11 cellular contexts compared by ENCODE assay signal in the genomic region with DNA sequence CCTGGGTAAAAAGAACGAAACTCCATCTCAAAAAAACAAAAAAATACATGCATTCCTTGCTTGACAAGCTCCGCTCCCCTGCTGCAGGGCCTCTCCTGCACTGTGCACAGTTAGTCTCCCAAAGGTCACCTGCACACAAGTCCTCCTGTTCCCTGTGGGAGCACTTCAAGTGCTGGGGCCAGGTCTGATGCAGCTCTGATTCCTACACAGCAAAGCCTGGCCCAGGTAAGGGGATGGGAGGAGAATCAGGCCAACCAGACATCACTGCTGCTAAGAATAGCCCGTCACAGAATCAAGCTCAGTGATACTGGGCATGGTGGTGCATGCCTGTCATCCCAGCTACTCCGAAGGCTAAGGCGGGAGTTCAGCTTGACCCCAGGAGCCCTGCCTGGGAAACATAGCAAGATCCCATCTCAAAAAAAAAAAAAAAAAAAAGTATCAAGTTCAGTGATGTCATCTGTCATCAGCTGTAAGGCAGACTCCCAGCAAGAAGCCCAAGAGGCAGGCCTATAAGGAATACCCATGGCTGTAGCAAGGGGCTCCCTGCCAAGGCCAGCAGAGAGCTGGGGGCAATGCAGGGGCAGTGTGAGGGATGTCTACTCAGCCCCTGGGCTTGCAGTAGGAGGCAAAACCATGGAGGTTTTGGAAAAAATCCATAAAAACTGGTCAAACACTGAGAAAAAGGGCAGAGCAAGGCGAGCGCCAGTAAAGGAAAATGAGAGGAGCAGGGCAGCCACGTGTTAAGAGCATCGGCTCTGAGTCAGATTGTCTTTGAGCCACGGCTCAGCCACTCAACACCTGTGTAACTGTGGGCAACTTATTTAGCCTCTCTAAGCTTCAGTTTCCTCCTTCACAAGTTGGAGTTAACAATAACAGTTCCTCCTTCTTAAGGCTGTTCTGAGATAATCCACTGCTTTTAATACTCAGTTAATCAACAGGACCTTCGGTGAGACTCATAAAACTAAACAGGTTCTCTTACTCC. TPM values are rescaled to one million over a fixed set of nuclear protein-coding genes. Genes with fewer than 3 reads are reported as not detected.
DNase-seq lines count a peak whose midpoint lies in the region; ATAC-seq and TF ChIP-seq lines count a peak whose summit lies in the region.
"Had no signal": no experiment of that assay in that cellular context is flagged by ENCODE, and none has a peak within 500 bp of the region (broad histone marks: within the 10 kb centered on the region; RNA-seq: fewer than 3 reads in every experiment).

No MANE protein-coding gene starts in this region.

- peak overlapping the region; percentile 91 for H3K27ac Mint-ChIP-seq in neural progenitor cell
- no peak overlapping the region for H3K27ac Mint-ChIP-seq in activated naive CD8-positive, alpha-beta T cell treated with anti-CD3 and anti-CD28 coated beads, Interleukin-2, amount 50 U/mL, for 24 hours
- H3K27ac Mint-ChIP-seq in GM23338, result no peak overlapping the region

- H3K4me2 ChIP-seq in neural progenitor cell, result no peak overlapping the region
- no peak overlapping the region for H3K4me2 ChIP-seq in GM23338

- BruUV-seq in Panc1 (replicated peaks; lab: Mats Ljungman, UMichigan), result no TSS peak

- H2AFZ ChIP-seq in neural progenitor cell (replicated peaks) (no peak overlapping the region), GM23338 (no peak overlapping the region)

- ATAC-seq in Panc1, result no peak
- ATAC-seq in activated naive CD8-positive, alpha-beta T cell treated with anti-CD3 and anti-CD28 coated beads, Interleukin-2, amount 50 U/mL, for 24 hours, result no peak
- ATAC-seq in GM23338, result no peak
- ATAC-seq: GM12878 had no signal

- peaks cover 34% of the 10 kb centered on the region for H3K4me1 Mint-ChIP-seq in neural progenitor cell
- H3K4me1 Mint-ChIP-seq in activated naive CD8-positive, alpha-beta T cell treated with anti-CD3 and anti-CD28 coated beads, Interleukin-2, amount 50 U/mL, for 24 hours, result peaks cover 20% of the 10 kb centered on the region
- peaks cover 31% of the 10 kb centered on the region for H3K4me1 Mint-ChIP-seq in GM23338

- POLR2A ChIA-PET in AG04450 (lab: Yijun Ruan, JAX) (interaction anchor here (0.5 to 9.1 kb wide), 9 partner anchors 9 to 55 kb away, joined by 3 to 101 read pairs (median 8); partner anchors contain the start of genes ARHGEF39, CA9, CCDC107 and CREB3), Panc1 (lab: Charles Lee) (interaction anchor here (0.6 to 0.7 kb wide), 4 partner anchors 13 to 51 kb away, joined by 3 to 14 read pairs (median 12); partner anchors contain the start of gene CA9)

- no peaks in the 10 kb centered on the region; the same call in 1 of the 2 replicates for H3K9me3 ChIP-seq in AG04450 (ENCODE audit: control insufficient read depth, insufficient read depth, low read length)
- no peaks in the 10 kb centered on the region for H3K9me3 ChIP-seq in Panc1 (ENCODE audit: control insufficient read depth, insufficient read depth, low read depth, low read length)
- H3K9me3 ChIP-seq in esophagus (ENCODE audit: control insufficient read depth in 2 of 2, insufficient read depth in 1 of 2, low read depth in 1 of 2, low read length in 1 of 2), result peaks cover 0 to 3% of the 10 kb centered on the region in 2 donors
- H3K9me3 ChIP-seq in neural progenitor cell (ENCODE audit: low read depth), result no peaks in the 10 kb centered on the region

- H3F3A ChIP-seq in neural progenitor cell (ENCODE audit: low read depth) (peaks cover 4% of the 10 kb centered on the region), GM23338 (replicated peaks; ENCODE audit: low read depth) (peaks cover 14% of the 10 kb centered on the region)

- H3K79me2 ChIP-seq in neural progenitor cell (ENCODE audit: low read depth) (peaks cover 19% of the 10 kb centered on the region), GM23338 (replicated peaks; ENCODE audit: insufficient read depth) (peaks cover 22% of the 10 kb centered on the region)

- no peak for TF ChIP-seq CTCF in AG04450 (IDR thresholded peaks at IDR 0.05; ENCODE audit: low read depth, low read length)
- TF ChIP-seq CTCF in Panc1 (IDR thresholded peaks at IDR 0.05), result no peak
- no peak for TF ChIP-seq CTCF in neural progenitor cell (IDR thresholded peaks at IDR 0.05)
- TF ChIP-seq CTCF in GM23338 (conservative IDR thresholded peaks at IDR 0.05; ENCODE audit: low read depth in 2 of 2), result no peak

- no peaks in the 10 kb centered on the region for H3K9me2 ChIP-seq in GM23338 (ENCODE audit: insufficient read depth)

- H4K20me1 ChIP-seq in neural progenitor cell (ENCODE audit: low read depth) (no peaks in the 10 kb centered on the region), GM23338 (replicated peaks; ENCODE audit: insufficient read depth) (peaks cover 6% of the 10 kb centered on the region)

- H3K36me3 ChIP-seq in Panc1 (ENCODE audit: control insufficient read depth, insufficient read depth, low read length) (peaks cover 10% of the 10 kb centered on the region; the same call in 1 of the 2 replicates), esophagus (ENCODE audit: control insufficient read depth in 2 of 2, insufficient read depth in 2 of 2, low read length in 1 of 2) (peaks cover 0 to 12% of the 10 kb centered on the region in 2 donors), neural progenitor cell (no peaks in the 10 kb centered on the region), GM23338 (ENCODE audit: insufficient read depth) (peaks cover 26% of the 10 kb centered on the region)

- CTCF ChIA-PET in AG04450 (lab: Charles Lee) (interaction anchor here (0.9 to 6.4 kb wide), 4 partner anchors 10 to 49 kb away, joined by 3 to 43 read pairs (median 4); no protein-coding TSS in a partner anchor), Panc1 (lab: Charles Lee) (interaction anchor here (0.5 to 1.3 kb wide), 2 partner anchors 10 to 33 kb away, joined by 4 to 8 read pairs; no protein-coding TSS in a partner anchor)

- WGBS in esophagus, 2 donors, result 62 to 64% methylated on average over 11 of the region's 11 CpGs

- no peak overlapping the region for H3K9ac ChIP-seq in neural progenitor cell

- peaks cover 24% of the 10 kb centered on the region for H3K36me3 Mint-ChIP-seq in neural progenitor cell
- no peaks in the 10 kb centered on the region for H3K36me3 Mint-ChIP-seq in activated naive CD8-positive, alpha-beta T cell treated with anti-CD3 and anti-CD28 coated beads, Interleukin-2, amount 50 U/mL, for 24 hours (ENCODE audit: low read depth)
- peaks cover 71% of the 10 kb centered on the region for H3K36me3 Mint-ChIP-seq in GM23338 (ENCODE audit: low read depth)

- H3K4me3 Mint-ChIP-seq in neural progenitor cell, result no peak overlapping the region
- no peak overlapping the region for H3K4me3 Mint-ChIP-seq in activated naive CD8-positive, alpha-beta T cell treated with anti-CD3 and anti-CD28 coated beads, Interleukin-2, amount 50 U/mL, for 24 hours
- H3K4me3 Mint-ChIP-seq in GM23338, result no peak overlapping the region
- H3K4me3 Mint-ChIP-seq: central memory CD8-positive, alpha-beta T cell had no signal

- peaks cover 28% of the 10 kb centered on the region for H3K4me1 ChIP-seq in Panc1 (ENCODE audit: control insufficient read depth, insufficient read depth, low read length)
- peaks cover 5 to 6% of the 10 kb centered on the region in 2 donors for H3K4me1 ChIP-seq in esophagus (ENCODE audit: control insufficient read depth in 2 of 2, insufficient read depth in 2 of 2, low read length in 1 of 2)
- H3K4me1 ChIP-seq in neural progenitor cell, result peaks cover 10% of the 10 kb centered on the region
- H3K4me1 ChIP-seq in GM23338 (ENCODE audit: insufficient read depth), result peaks cover 17% of the 10 kb centered on the region; the same call in 1 of the 2 replicates

- in situ Hi-C loops in Panc1 (cut with HindIII; ENCODE audit: low pct_unique_long_range_greater_than_20kb, low sequenced_read_pairs), result no loop called here

- peak overlapping the region; percentile 98 for H3K4me3 ChIP-seq in AG04450 (ENCODE audit: low read depth, low read length)
- H3K4me3 ChIP-seq in Panc1 (ENCODE audit: low read depth in 2 of 2, low read length in 2 of 2), result no peak overlapping the region; a peak in 1 of 4 replicates
- H3K4me3 ChIP-seq in esophagus (ENCODE audit: low read depth in 1 of 2, low read length in 2 of 2), result peak overlapping the region; percentile 3 to 57
- H3K4me3 ChIP-seq in neural progenitor cell, result no peak overlapping the region
- H3K4me3 ChIP-seq in GM23338, result no peak overlapping the region
- H3K4me3 ChIP-seq: GM12878 had no signal

- DNase-seq in AG04450 (ENCODE audit: low read depth, low spot score) (no peak), Panc1 (ENCODE audit: low read depth, low spot score) (no peak), neural progenitor cell (ENCODE audit: low spot score) (no peak), NCI-H1436 treated with DMSO at 0.1 percent for 48 hours (lab: John Stamatoyannopoulos, UW) (no peak), GM03348 (ENCODE audit: low spot score) (no peak), GM23338 (ENCODE audit: low spot score) (no peak)
- DNase-seq in activated naive CD8-positive, alpha-beta T cell treated with anti-CD3 and anti-CD28 coated beads, Interleukin-2, amount 50 U/mL, for 24 hours, result no peak
- DNase-seq: NCI-H1048 had no signal

- H3K9me3 Mint-ChIP-seq in neural progenitor cell (peaks cover 2% of the 10 kb centered on the region), GM23338 (no peaks in the 10 kb centered on the region; the same call in 2 of the 3 replicates)
- no peaks in the 10 kb centered on the region for H3K9me3 Mint-ChIP-seq in activated naive CD8-positive, alpha-beta T cell treated with anti-CD3 and anti-CD28 coated beads, Interleukin-2, amount 50 U/mL, for 24 hours
- H3K9me3 Mint-ChIP-seq: central memory CD8-positive, alpha-beta T cell had no signal

- no peaks in the 10 kb centered on the region for H3K27me3 ChIP-seq in AG04450 (ENCODE audit: control insufficient read depth, insufficient read depth, low read length)
- H3K27me3 ChIP-seq in Panc1 (ENCODE audit: control insufficient read depth, insufficient read depth, low read length), result no peaks in the 10 kb centered on the region
- no peaks in the 10 kb centered on the region for H3K27me3 ChIP-seq in esophagus (ENCODE audit: control insufficient read depth in 1 of 2, insufficient read depth in 2 of 2, low read length in 2 of 2)
- H3K27me3 ChIP-seq in neural progenitor cell, result no peaks in the 10 kb centered on the region
- H3K27me3 ChIP-seq in GM23338 (ENCODE audit: insufficient read depth), result no peaks in the 10 kb centered on the region

- H3K27me3 Mint-ChIP-seq in neural progenitor cell (ENCODE audit: insufficient read depth, low read depth), result peaks cover 8% of the 10 kb centered on the region
- no peaks in the 10 kb centered on the region for H3K27me3 Mint-ChIP-seq in activated naive CD8-positive, alpha-beta T cell treated with anti-CD3 and anti-CD28 coated beads, Interleukin-2, amount 50 U/mL, for 24 hours
- H3K27me3 Mint-ChIP-seq in GM23338 (ENCODE audit: insufficient read depth, low read depth, poor library complexity), result peaks cover 6% of the 10 kb centered on the region
- H3K27me3 Mint-ChIP-seq: central memory CD8-positive, alpha-beta T cell had no signal

- intact Hi-C loops in Panc1 (cut with micrococcal nuclease; ENCODE audit: unreplicated experiment), result no loop called here

- peak overlapping the region; percentile 31 for H3K27ac ChIP-seq in AG04450 (ENCODE audit: low read depth, low read length)
- H3K27ac ChIP-seq in Panc1 (ENCODE audit: low read length), result peak overlapping the region; percentile 44
- peak overlapping the region in 1 of 2 donors; percentile 57 for H3K27ac ChIP-seq in esophagus (ENCODE audit: low read depth in 2 of 2, low read length in 1 of 2)
- H3K27ac ChIP-seq in neural progenitor cell, result no peak overlapping the region
- H3K27ac ChIP-seq in GM23338 (ENCODE audit: low read depth), result no peak overlapping the region

RNA-seq across cellular contexts. Expression of gene TPM2, which starts 3.2 kb away (rescaled TPM):
- 1,535 and 1,633 TPM in 2 replicates for polyA plus RNA-seq in AG04450 (2011; rRNA removed)
- 470 and 477 TPM in 2 replicates for polyA minus RNA-seq in AG04450 (2011; rRNA and poly(A)+ RNA removed)
- total RNA-seq in Panc1 (2021; ENCODE audit: unreplicated experiment), result 544 TPM
- 991 TPM for polyA plus RNA-seq in Panc1 (2012; ENCODE audit: insufficient read length)
- 1,000 to 10,000 TPM; 1,007 to 1,288 TPM for polyA plus RNA-seq in esophagus
- total RNA-seq in neural progenitor cell (ENCODE audit: low replicate concordance), result 174 and 241 TPM in 2 replicates
- 116 and 141 TPM in 2 replicates for total RNA-seq in GM23338 (2014; rRNA removed; shearing (Covaris generic))
- polyA plus RNA-seq in GM23338 (2016; fragmentation: Nextera tagmentation; extraction: Ambion mirVana), result 488 and 540 TPM in 2 replicates

RNA-seq across cellular contexts. Expression of gene CA9, which starts 12.8 kb away (rescaled TPM):
- polyA plus RNA-seq in AG04450 (2011; rRNA removed) (1.2 and 1.3 TPM in 2 replicates), esophagus (under 1 TPM; 0.18 to 0.94 TPM), GM23338 (2016; fragmentation: Nextera tagmentation; extraction: Ambion mirVana) (1.1 and 2.2 TPM in 2 replicates)
- 0.83 TPM in 1 of 2 replicates, not detected in the other for polyA minus RNA-seq in AG04450 (2011; rRNA and poly(A)+ RNA removed)
- total RNA-seq in Panc1 (2021; ENCODE audit: unreplicated experiment) (0.31 TPM), neural progenitor cell (ENCODE audit: low replicate concordance) (0.09 and 0.25 TPM in 2 replicates)
- polyA plus RNA-seq in Panc1 (2012; ENCODE audit: insufficient read length), result 1.1 TPM
- not detected in 2 replicates for total RNA-seq in GM23338 (2014; rRNA removed; shearing (Covaris generic))

RNA-seq across cellular contexts. Expression of gene ARHGEF39, which starts 21.5 kb away (rescaled TPM):
- 1.1 and 1.2 TPM in 2 replicates for polyA plus RNA-seq in AG04450 (2011; rRNA removed)
- 1.7 and 2.9 TPM in 2 replicates for polyA minus RNA-seq in AG04450 (2011; rRNA and poly(A)+ RNA removed)
- total RNA-seq in Panc1 (2021; ENCODE audit: unreplicated experiment), result 34.0 TPM
- 15.0 TPM for polyA plus RNA-seq in Panc1 (2012; ENCODE audit: insufficient read length)
- polyA plus RNA-seq in esophagus, result 1 to 10 TPM; 2.4 to 4.0 TPM
- total RNA-seq in neural progenitor cell (ENCODE audit: low replicate concordance), result 13.2 and 31.9 TPM in 2 replicates
- 16.8 and 25.7 TPM in 2 replicates for total RNA-seq in GM23338 (2014; rRNA removed; shearing (Covaris generic))
- 25.2 and 31.0 TPM in 2 replicates for polyA plus RNA-seq in GM23338 (2016; fragmentation: Nextera tagmentation; extraction: Ambion mirVana)

RNA-seq across cellular contexts. Expression of gene CCDC107, which starts 28.4 kb away (rescaled TPM):
- polyA plus RNA-seq in AG04450 (2011; rRNA removed), result 11.8 TPM in 2 replicates
- polyA minus RNA-seq in AG04450 (2011; rRNA and poly(A)+ RNA removed), result 5.1 and 7.8 TPM in 2 replicates
- 39.9 TPM for total RNA-seq in Panc1 (2021; ENCODE audit: unreplicated experiment)
- polyA plus RNA-seq in Panc1 (2012; ENCODE audit: insufficient read length), result 87.7 TPM
- polyA plus RNA-seq in esophagus, result 10 to 100 TPM; 17.3 to 21.1 TPM
- 3.8 and 10.6 TPM in 2 replicates for total RNA-seq in neural progenitor cell (ENCODE audit: low replicate concordance)
- 2.4 and 6.9 TPM in 2 replicates for total RNA-seq in GM23338 (2014; rRNA removed; shearing (Covaris generic))
- polyA plus RNA-seq in GM23338 (2016; fragmentation: Nextera tagmentation; extraction: Ambion mirVana), result 18.4 and 20.8 TPM in 2 replicates

RNA-seq across cellular contexts. Expression of gene RMRP, which starts 28.7 kb away (rescaled TPM):
- polyA plus RNA-seq in AG04450 (2011; rRNA removed), result 173 and 306 TPM in 2 replicates
- polyA minus RNA-seq in AG04450 (2011; rRNA and poly(A)+ RNA removed), result 6,565 and 7,222 TPM in 2 replicates
- 29,896 TPM for total RNA-seq in Panc1 (2021; ENCODE audit: unreplicated experiment)
- polyA plus RNA-seq in Panc1 (2012; ENCODE audit: insufficient read length), result 43.7 TPM
- 100 to 1,000 TPM in 1 of 2 donors, 1 to 10 TPM in 1; 3.3 to 333 TPM for polyA plus RNA-seq in esophagus
- total RNA-seq in neural progenitor cell (ENCODE audit: low replicate concordance), result 1,307 and 2,709 TPM in 2 replicates
- 8,626 and 33,360 TPM in 2 replicates for total RNA-seq in GM23338 (2014; rRNA removed; shearing (Covaris generic))
- polyA plus RNA-seq in GM23338 (2016; fragmentation: Nextera tagmentation; extraction: Ambion mirVana), result 15.3 and 43.0 TPM in 2 replicates

Comparison
In these comparisons a context has a peak if more than half of its experiments do, and no peak if none do; other contexts are left out.
1. H3K27ac ChIP-seq: peak in AG04450 (single experiment) and Panc1 (single experiment); none in neural progenitor cell (single experiment) and GM23338 (single experiment).
2. H3K4me3 ChIP-seq: peak in AG04450 (single experiment) and esophagus (2 of 2); none in Panc1 (0 of 2), neural progenitor cell (single experiment) and GM23338 (single experiment).